Comparison of ENCODE assay signal across 13 cellular contexts in genomic region chr11:70415176-70415575, GRCh38. TPM values are rescaled to one million over a fixed set of nuclear protein-coding genes. Genes with fewer than 3 reads are reported as not detected.
DNase-seq lines count a peak whose midpoint lies in the region; ATAC-seq and TF ChIP-seq lines count a peak whose summit lies in the region.
"Had no signal": no experiment of that assay in that cellular context is flagged by ENCODE, and none has a peak within 500 bp of the region (broad histone marks: within the 10 kb centered on the region; RNA-seq: fewer than 3 reads in every experiment).

No MANE protein-coding gene starts in this region.

- in situ Hi-C loops in SK-MEL-5 (cut with HindIII; ENCODE audit: low pct_unique_long_range_greater_than_20kb, low sequenced_read_pairs): no loop called here

- WGBS in smooth muscle cell (ENCODE audit: low lambda C conversion rate): 71% methylated on average over 10 of the region's 10 CpGs

- no peak overlapping the region for H3K4me3 Mint-ChIP-seq in activated naive CD4-positive, alpha-beta T cell treated with anti-CD3 and anti-CD28 coated beads for 36 hours
- H3K4me3 Mint-ChIP-seq in activated CD4-positive, alpha-beta memory T cell treated with anti-CD3 and anti-CD28 coated beads, Interleukin-2, amount 10 ng/mL, durations not matched to agents 7 days and 5 days: no peak overlapping the region
- H3K4me3 Mint-ChIP-seq: memory B cell had no signal

- peak overlapping the region; percentile 59 for H3K27ac ChIP-seq in smooth muscle cell (ENCODE audit: low read depth)
- H3K27ac ChIP-seq: esophagus squamous epithelium had no signal

- no peaks in the 10 kb centered on the region for H3F3A ChIP-seq in smooth muscle cell (ENCODE audit: low read depth)

- no peaks in the 10 kb centered on the region for H3K27me3 Mint-ChIP-seq in activated naive CD4-positive, alpha-beta T cell treated with anti-CD3 and anti-CD28 coated beads for 36 hours (ENCODE audit: low read depth)
- peaks cover under 1% of the 10 kb centered on the region for H3K27me3 Mint-ChIP-seq in activated CD4-positive, alpha-beta memory T cell treated with anti-CD3 and anti-CD28 coated beads, Interleukin-2, amount 10 ng/mL, durations not matched to agents 7 days and 5 days

- peaks cover 5% of the 10 kb centered on the region for H3K4me1 Mint-ChIP-seq in activated naive CD4-positive, alpha-beta T cell treated with anti-CD3 and anti-CD28 coated beads for 36 hours (ENCODE audit: low read depth)
- H3K4me1 Mint-ChIP-seq in activated CD4-positive, alpha-beta memory T cell treated with anti-CD3 and anti-CD28 coated beads, Interleukin-2, amount 10 ng/mL, durations not matched to agents 7 days and 5 days: no peaks in the 10 kb centered on the region
- H3K4me1 Mint-ChIP-seq: memory B cell had no signal

- no peak overlapping the region for H3K4me3 ChIP-seq in smooth muscle cell
- H3K4me3 ChIP-seq: esophagus squamous epithelium had no signal

- ATAC-seq in esophagus mucosa (peak; percentile 39), HG02678 (IDR thresholded peaks at IDR 0.05; ENCODE audit: unreplicated experiment) (no peak)

- peak; percentile 11 for DNase-seq in activated naive CD4-positive, alpha-beta T cell treated with anti-CD3 and anti-CD28 coated beads for 36 hours
- no peak for DNase-seq in activated naive CD4-positive, alpha-beta T cell (lab: John Stamatoyannopoulos, UW)
- DNase-seq in SK-MEL-5 (ENCODE audit: low read depth, low spot score): peak; percentile 60
- DNase-seq in smooth muscle cell (lab: John Stamatoyannopoulos, UW; ENCODE audit: unreplicated experiment): no peak
- DNase-seq in activated CD4-positive, alpha-beta memory T cell treated with anti-CD3 and anti-CD28 coated beads, Interleukin-2, amount 10 ng/mL, durations not matched to agents 7 days and 5 days: no peak
- no peak for DNase-seq in middle frontal gyrus (ENCODE audit: extremely low spot score, low spot score)
- DNase-seq: AML-193; esophagus squamous epithelium; MM.1S; NK-92 treated with Interleukin-12 subunit alpha and Interleukin-12 subunit beta, amount 100 ng/mL, for 24 hours had no signal

- CTCF ChIA-PET in activated naive CD4-positive, alpha-beta T cell treated with anti-CD3 and anti-CD28 coated beads for 36 hours (lab: Charles Lee): no interaction called here
- CTCF ChIA-PET in activated CD4-positive, alpha-beta memory T cell treated with anti-CD3 and anti-CD28 coated beads, Interleukin-2, amount 10 ng/mL, durations not matched to agents 7 days and 5 days (lab: Charles Lee): no interaction called here

- H3K4me2 ChIP-seq in smooth muscle cell: no peak overlapping the region

- peak; percentile 20 for TF ChIP-seq CTCF in smooth muscle cell (IDR thresholded peaks at IDR 0.05; ENCODE audit: borderline replicate concordance, insufficient read depth, poor library complexity, severe bottlenecking)

- H3K9me3 Mint-ChIP-seq in activated naive CD4-positive, alpha-beta T cell treated with anti-CD3 and anti-CD28 coated beads for 36 hours: no peaks in the 10 kb centered on the region
- no peaks in the 10 kb centered on the region for H3K9me3 Mint-ChIP-seq in activated CD4-positive, alpha-beta memory T cell treated with anti-CD3 and anti-CD28 coated beads, Interleukin-2, amount 10 ng/mL, durations not matched to agents 7 days and 5 days
- H3K9me3 Mint-ChIP-seq: memory B cell had no signal

- H3K36me3 ChIP-seq in smooth muscle cell (ENCODE audit: low read depth): peaks cover 14% of the 10 kb centered on the region

- no peaks in the 10 kb centered on the region for H3K9me3 ChIP-seq in smooth muscle cell (replicated peaks; ENCODE audit: low read depth)
- H3K9me3 ChIP-seq: esophagus squamous epithelium had no signal

- intact Hi-C loops in activated naive CD4-positive, alpha-beta T cell treated with anti-CD3 and anti-CD28 coated beads for 36 hours (cut with micrococcal nuclease): no loop called here

- H3K27me3 ChIP-seq in smooth muscle cell (ENCODE audit: low read depth): no peaks in the 10 kb centered on the region
- H3K27me3 ChIP-seq: esophagus squamous epithelium had no signal

- H3K36me3 Mint-ChIP-seq in activated naive CD4-positive, alpha-beta T cell treated with anti-CD3 and anti-CD28 coated beads for 36 hours (ENCODE audit: low read depth): peaks cover 65% of the 10 kb centered on the region
- no peaks in the 10 kb centered on the region for H3K36me3 Mint-ChIP-seq in activated CD4-positive, alpha-beta memory T cell treated with anti-CD3 and anti-CD28 coated beads, Interleukin-2, amount 10 ng/mL, durations not matched to agents 7 days and 5 days (ENCODE audit: low read depth)
- H3K36me3 Mint-ChIP-seq: memory B cell had no signal

- no peak overlapping the region for H3K9ac ChIP-seq in smooth muscle cell (ENCODE audit: low read depth)

- POLR2A ChIA-PET in activated CD4-positive, alpha-beta memory T cell treated with anti-CD3 and anti-CD28 coated beads, Interleukin-2, amount 10 ng/mL, durations not matched to agents 7 days and 5 days (lab: Charles Lee): no interaction called here

- H2AFZ ChIP-seq in smooth muscle cell (ENCODE audit: low read depth): no peak overlapping the region

- H3K79me2 ChIP-seq in smooth muscle cell (ENCODE audit: low read depth): no peaks in the 10 kb centered on the region

- no peaks in the 10 kb centered on the region for H3K4me1 ChIP-seq in smooth muscle cell (ENCODE audit: low read depth)
- H3K4me1 ChIP-seq: esophagus squamous epithelium had no signal

- H3K27ac Mint-ChIP-seq in activated naive CD4-positive, alpha-beta T cell treated with anti-CD3 and anti-CD28 coated beads for 36 hours: peak overlapping the region; percentile 24
- no peak overlapping the region for H3K27ac Mint-ChIP-seq in activated CD4-positive, alpha-beta memory T cell treated with anti-CD3 and anti-CD28 coated beads, Interleukin-2, amount 10 ng/mL, durations not matched to agents 7 days and 5 days
- H3K27ac Mint-ChIP-seq: memory B cell had no signal

- peaks cover 75% of the 10 kb centered on the region for H4K20me1 ChIP-seq in smooth muscle cell (ENCODE audit: low read depth)

RNA-seq across cellular contexts. Expression of gene CTTN, which starts 16.8 kb away (rescaled TPM):
- total RNA-seq in activated naive CD4-positive, alpha-beta T cell treated with anti-CD3 and anti-CD28 coated beads for 36 hours: 10 to 100 TPM; 44.8 to 52.7 TPM
- 647 and 651 TPM in 2 replicates for total RNA-seq in SK-MEL-5 (2014; rRNA removed; shearing (Covaris generic))
- 766 and 876 TPM in 2 replicates for polyA plus RNA-seq in SK-MEL-5 (2015; cell fraction: cytosol; rRNA removed)
- polyA plus RNA-seq in SK-MEL-5 (2015; cell fraction: nucleus; rRNA removed): 4,663 and 5,004 TPM in 2 replicates
- 173 TPM for total RNA-seq in esophagus mucosa
- total RNA-seq in smooth muscle cell: 136 and 173 TPM in 2 replicates
- polyA plus RNA-seq in smooth muscle cell: 64.7 and 112 TPM in 2 replicates
- total RNA-seq in activated CD4-positive, alpha-beta memory T cell treated with anti-CD3 and anti-CD28 coated beads, Interleukin-2, amount 10 ng/mL, durations not matched to agents 7 days and 5 days: 1 to 10 TPM; 1.7 to 1.9 TPM

Comparison
In these comparisons a context has a peak if more than half of its experiments do, and no peak if none do; other contexts are left out.
1. DNase-seq: peak in activated naive CD4-positive, alpha-beta T cell treated with anti-CD3 and anti-CD28 coated beads for 36 hours (single experiment) and SK-MEL-5 (single experiment); none in activated naive CD4-positive, alpha-beta T cell (0 of 4), smooth muscle cell (single experiment), activated CD4-positive, alpha-beta memory T cell treated with anti-CD3 and anti-CD28 coated beads, Interleukin-2, amount 10 ng/mL, durations not matched to agents 7 days and 5 days (single experiment) and middle frontal gyrus (single experiment).
2. RNA of gene CTTN, which starts 16.8 kb away (total RNA-seq): 647 to 651 TPM in SK-MEL-5, 173 TPM in esophagus mucosa (single experiment), 136 to 173 TPM in smooth muscle cell and 44.8 to 52.7 TPM in activated naive CD4-positive, alpha-beta T cell treated with anti-CD3 and anti-CD28 coated beads for 36 hours; 1.7 to 1.9 TPM in activated CD4-positive, alpha-beta memory T cell treated with anti-CD3 and anti-CD28 coated beads, Interleukin-2, amount 10 ng/mL, durations not matched to agents 7 days and 5 days; every median in the first group is over 10 times any median in the second.